In the genomic region with DNA sequence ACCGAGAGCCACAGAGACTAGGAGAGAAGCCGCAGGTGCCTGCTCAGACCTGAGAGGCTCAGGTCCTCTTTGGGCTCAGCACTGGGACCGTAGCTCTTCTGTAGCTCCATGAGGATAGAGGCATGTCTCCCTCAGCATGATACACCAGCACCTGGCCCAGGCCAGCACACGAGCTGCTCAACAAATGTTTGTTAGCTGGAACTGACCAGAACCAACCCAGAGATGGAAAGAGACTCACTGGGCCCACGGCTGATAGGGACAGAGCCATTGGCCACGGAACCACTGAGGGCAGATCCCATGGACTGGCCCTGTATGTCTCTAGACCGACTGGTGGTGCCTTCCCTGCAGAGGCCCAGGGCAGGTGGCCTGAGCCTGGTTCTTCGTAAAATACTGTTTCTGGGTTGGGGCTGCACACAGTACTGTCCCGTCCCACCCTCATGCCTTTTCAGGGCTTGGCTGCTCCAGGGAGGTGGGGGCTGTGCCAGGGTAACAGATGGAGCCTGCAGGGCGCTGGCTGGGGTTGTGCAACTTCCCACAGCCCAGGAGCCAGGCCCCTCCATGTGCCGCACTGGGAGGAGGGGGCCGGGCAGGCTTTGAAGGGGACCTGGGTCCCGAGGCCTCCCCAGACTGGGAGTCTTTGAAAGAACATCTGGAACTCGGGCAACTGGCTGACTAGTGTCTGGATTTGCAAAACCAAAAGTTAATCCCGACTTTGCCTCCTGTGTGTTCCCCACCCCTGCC, we compare ENCODE assay signal across 1 cellular context.
TF ChIP-seq lines count a peak whose summit lies in the region.

No MANE protein-coding gene starts in this region.

TF ChIP-seq in HEK293, 187 proteins besides CTCF, POLR2A, EP300 and RAD21 (continued from another document):
- TF ChIP-seq, protein P1, sequence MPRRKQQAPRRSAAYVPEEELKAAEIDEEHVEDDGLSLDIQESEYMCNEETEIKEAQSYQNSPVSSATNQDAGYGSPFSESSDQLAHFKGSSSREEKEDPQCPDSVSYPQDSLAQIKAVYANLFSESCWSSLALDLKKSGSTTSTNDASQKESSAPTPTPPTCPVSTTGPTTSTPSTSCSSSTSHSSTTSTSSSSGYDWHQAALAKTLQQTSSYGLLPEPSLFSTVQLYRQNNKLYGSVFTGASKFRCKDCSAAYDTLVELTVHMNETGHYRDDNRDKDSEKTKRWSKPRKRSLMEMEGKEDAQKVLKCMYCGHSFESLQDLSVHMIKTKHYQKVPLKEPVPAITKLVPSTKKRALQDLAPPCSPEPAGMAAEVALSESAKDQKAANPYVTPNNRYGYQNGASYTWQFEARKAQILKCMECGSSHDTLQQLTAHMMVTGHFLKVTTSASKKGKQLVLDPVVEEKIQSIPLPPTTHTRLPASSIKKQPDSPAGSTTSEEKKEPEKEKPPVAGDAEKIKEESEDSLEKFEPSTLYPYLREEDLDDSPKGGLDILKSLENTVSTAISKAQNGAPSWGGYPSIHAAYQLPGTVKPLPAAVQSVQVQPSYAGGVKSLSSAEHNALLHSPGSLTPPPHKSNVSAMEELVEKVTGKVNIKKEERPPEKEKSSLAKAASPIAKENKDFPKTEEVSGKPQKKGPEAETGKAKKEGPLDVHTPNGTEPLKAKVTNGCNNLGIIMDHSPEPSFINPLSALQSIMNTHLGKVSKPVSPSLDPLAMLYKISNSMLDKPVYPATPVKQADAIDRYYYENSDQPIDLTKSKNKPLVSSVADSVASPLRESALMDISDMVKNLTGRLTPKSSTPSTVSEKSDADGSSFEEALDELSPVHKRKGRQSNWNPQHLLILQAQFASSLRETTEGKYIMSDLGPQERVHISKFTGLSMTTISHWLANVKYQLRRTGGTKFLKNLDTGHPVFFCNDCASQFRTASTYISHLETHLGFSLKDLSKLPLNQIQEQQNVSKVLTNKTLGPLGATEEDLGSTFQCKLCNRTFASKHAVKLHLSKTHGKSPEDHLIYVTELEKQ (tag by site-specific recombination; IDR thresholded peaks at IDR 0.05; ENCODE audit: borderline replicate concordance): no peak
- peak; percentile 73 for TF ChIP-seq SCRT2 (tag by site-specific recombination; IDR thresholded peaks at IDR 0.05)
TF ChIP-seq in HEK293: peak in this region for 2.
